ENCODE assay signal across 8 cellular contexts in the genomic region with DNA sequence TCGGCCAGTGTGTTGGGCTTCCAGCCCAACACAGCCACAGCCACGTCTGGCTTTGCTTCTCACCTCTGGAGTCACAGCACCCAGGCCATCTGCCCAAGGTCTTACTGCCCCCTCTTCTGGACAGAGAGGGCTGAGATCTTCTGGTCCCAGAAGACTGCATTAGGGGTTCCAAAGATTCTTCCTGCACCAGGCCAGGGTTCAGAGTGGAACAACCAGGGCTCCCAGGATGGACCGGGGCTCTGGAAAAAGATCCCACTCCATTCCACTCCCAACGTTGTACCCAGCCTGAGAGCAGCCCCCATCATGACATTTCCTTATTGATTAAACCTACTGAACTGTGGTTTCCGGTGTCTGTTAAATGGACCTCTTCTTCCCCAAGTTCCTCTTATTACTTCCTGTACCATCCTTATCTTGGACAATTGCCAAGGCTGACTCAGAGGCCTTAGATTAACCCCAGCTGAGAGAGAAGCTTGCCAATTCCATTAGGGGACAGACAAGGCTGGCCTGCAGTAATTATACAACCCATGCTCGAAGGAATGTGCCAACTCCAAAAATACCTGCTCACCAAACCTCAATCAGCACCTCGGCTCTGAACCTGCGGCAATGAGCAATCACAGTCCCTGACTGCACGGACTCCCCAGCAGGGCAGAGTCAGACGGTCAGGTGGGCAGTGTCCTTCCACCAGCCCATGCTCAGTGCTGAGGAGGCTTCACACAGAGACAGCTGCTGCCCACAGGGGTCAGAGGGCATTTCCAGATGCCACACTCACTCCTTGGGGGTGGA. TPM values are rescaled to one million over a fixed set of nuclear protein-coding genes. Genes with fewer than 3 reads are reported as not detected.
DNase-seq lines count a peak whose midpoint lies in the region; ATAC-seq, FAIRE-seq and TF ChIP-seq lines count a peak whose summit lies in the region.

No MANE protein-coding gene starts in this region.

- no peak overlapping the region for H2AFZ ChIP-seq in ACC112 (ENCODE audit: low read length, unreplicated experiment)
- H2AFZ ChIP-seq in astrocyte (ENCODE audit: low read depth, low read length) = no peak overlapping the region

- peaks cover 11% of the 10 kb centered on the region for H4K20me1 ChIP-seq in astrocyte (ENCODE audit: insufficient read depth, low read length)

- H3K4me1 ChIP-seq in ACC112 (ENCODE audit: control insufficient read depth, insufficient read depth, low read length, unreplicated experiment) = peaks cover 24% of the 10 kb centered on the region
- peaks cover 12% of the 10 kb centered on the region for H3K4me1 ChIP-seq in astrocyte (ENCODE audit: insufficient read depth, low read length)

- no peaks in the 10 kb centered on the region for H3K79me2 ChIP-seq in ACC112 (ENCODE audit: control insufficient read depth, insufficient read depth, low read length, unreplicated experiment)
- H3K79me2 ChIP-seq in astrocyte (ENCODE audit: insufficient read depth, low read length) = no peaks in the 10 kb centered on the region

- peak overlapping the region; percentile 9; the same call in 1 of the 2 replicates for H3K27ac ChIP-seq in ACC112 (ENCODE audit: low read depth, low read length)
- no peak overlapping the region for H3K27ac ChIP-seq in astrocyte (ENCODE audit: low read depth, low read length)

- H3K36me3 ChIP-seq in ACC112 (ENCODE audit: insufficient read depth, low read length) (no peaks in the 10 kb centered on the region), astrocyte (ENCODE audit: insufficient read depth, low read length) (no peaks in the 10 kb centered on the region)

- peak; percentile 63 for ATAC-seq in HG03103 (IDR thresholded peaks at IDR 0.05; ENCODE audit: low read depth, unreplicated experiment)
- peak; percentile 41 for ATAC-seq in stimulated activated naive CD8-positive, alpha-beta T cell treated with anti-CD3 and anti-CD28 coated beads, Interleukin-15, Interleukin-2, amounts not matched to agents 100 U/mL and 50 U/mL, for 24 hours

- H3K9ac ChIP-seq in astrocyte (ENCODE audit: low read length) = no peak overlapping the region

- H3K4me3 Mint-ChIP-seq in astrocyte (ENCODE audit: unreplicated experiment) = no peak overlapping the region

- peaks cover 18% of the 10 kb centered on the region for H3K4me1 Mint-ChIP-seq in astrocyte (ENCODE audit: low read depth, unreplicated experiment)

- peak; percentile 29 for FAIRE-seq in astrocyte (lab: Jason Lieb, UNC)

- H3K27me3 ChIP-seq in ACC112 (ENCODE audit: insufficient read depth, low read length) (no peaks in the 10 kb centered on the region), astrocyte (ENCODE audit: insufficient read depth, low read length) (no peaks in the 10 kb centered on the region)

- TF ChIP-seq CTCF in GM12865 (IDR thresholded peaks at IDR 0.05; ENCODE audit: insufficient read depth, low read depth, low read length, missing control alignments) (peak; percentile 31), astrocyte (IDR thresholded peaks at IDR 0.05; ENCODE audit: insufficient read depth, low read depth, low read length) (peak; percentile 5)

- H3K4me2 ChIP-seq in astrocyte (ENCODE audit: low read length) = peak overlapping the region; percentile 73

- H3K9me3 Mint-ChIP-seq in astrocyte (ENCODE audit: unreplicated experiment) = peaks cover 2% of the 10 kb centered on the region

- H3K27me3 Mint-ChIP-seq in astrocyte (ENCODE audit: low read depth, unreplicated experiment) = peaks cover 10% of the 10 kb centered on the region

- peaks cover 3% of the 10 kb centered on the region for H3K9me3 ChIP-seq in astrocyte (ENCODE audit: insufficient read depth, low read depth, low read length)

- peaks cover 5% of the 10 kb centered on the region for H3K36me3 Mint-ChIP-seq in astrocyte (ENCODE audit: low read depth, unreplicated experiment)

- H3K4me3 ChIP-seq in ACC112 (ENCODE audit: low read depth, low read length) = no peak overlapping the region
- no peak overlapping the region for H3K4me3 ChIP-seq in GM12865 (ENCODE audit: low read depth, low read length)
- no peak overlapping the region for H3K4me3 ChIP-seq in astrocyte (ENCODE audit: insufficient read depth, low read depth, low read length)

- H3K27ac Mint-ChIP-seq in astrocyte (ENCODE audit: unreplicated experiment) = no peak overlapping the region

- DNase-seq in GM12865 (ENCODE audit: low read depth) (peak; percentile 88), NCI-H748 (lab: John Stamatoyannopoulos, UW; ENCODE audit: unreplicated experiment) (peak; percentile 77), astrocyte (ENCODE audit: low read depth) (peak; percentile 91), hepatic stellate cell (ENCODE audit: low spot score) (peak; percentile 86), NCI-H526 treated with DMSO at 0.1 percent for 48 hours (lab: John Stamatoyannopoulos, UW) (no peak)
- DNase-seq in stimulated activated naive CD8-positive, alpha-beta T cell treated with anti-CD3 and anti-CD28 coated beads, Interleukin-15, Interleukin-2, amounts not matched to agents 100 U/mL and 50 U/mL, for 24 hours = peak; percentile 7

RNA-seq across cellular contexts. Expression of gene NPFFR1, which starts 47.9 kb away (rescaled TPM):
- total RNA-seq in astrocyte = not detected in 2 replicates

RNA-seq across cellular contexts. Expression of gene LRRC20, which starts 50.7 kb away (rescaled TPM):
- 7.4 and 7.8 TPM in 2 replicates for total RNA-seq in astrocyte
